In the genomic region with DNA sequence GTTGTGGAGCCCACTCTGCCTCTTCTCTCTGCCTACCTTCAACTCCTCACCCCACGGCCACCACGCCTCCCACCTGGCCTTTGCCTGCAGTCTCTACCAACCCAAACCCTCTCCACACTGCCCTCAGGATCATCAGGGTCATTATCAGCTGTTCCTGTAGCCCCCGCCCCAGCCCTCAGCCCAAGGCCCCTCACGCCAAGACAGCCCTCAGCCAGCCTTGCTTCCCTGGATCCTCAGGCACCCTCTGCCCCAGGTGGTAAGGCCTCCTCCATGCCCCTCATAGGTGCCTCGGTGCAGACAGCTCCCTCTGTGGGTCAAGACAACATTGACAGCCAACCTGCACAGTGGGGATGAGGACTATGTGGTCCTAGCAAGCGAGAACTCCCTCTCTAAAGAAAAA, we compare ENCODE assay signal across 9 cellular contexts. TPM values are rescaled to one million over a fixed set of nuclear protein-coding genes. Genes with fewer than 3 reads are reported as not detected.
DNase-seq lines count a peak whose midpoint lies in the region; ATAC-seq and TF ChIP-seq lines count a peak whose summit lies in the region.
"Had no signal": no experiment of that assay in that cellular context is flagged by ENCODE, and none has a peak within 500 bp of the region (broad histone marks: within the 10 kb centered on the region; RNA-seq: fewer than 3 reads in every experiment).

No MANE protein-coding gene starts in this region.

- peaks cover 43% of the 10 kb centered on the region for H3K79me2 ChIP-seq in ACC112 (ENCODE audit: control insufficient read depth, insufficient read depth, low read length, unreplicated experiment)

- H3K27me3 ChIP-seq in ACC112 (ENCODE audit: insufficient read depth, low read length) (no peaks in the 10 kb centered on the region), H7 (ENCODE audit: control insufficient read depth, insufficient read depth, low read length) (no peaks in the 10 kb centered on the region; the same call in 1 of the 2 replicates)
- H3K27me3 ChIP-seq: heart right ventricle had no signal

- ATAC-seq in GM21367 (IDR thresholded peaks at IDR 0.05; ENCODE audit: unreplicated experiment): no peak
- no peak for ATAC-seq in GM18520 (IDR thresholded peaks at IDR 0.05; ENCODE audit: unreplicated experiment)
- ATAC-seq: heart right ventricle had no signal

- no peak overlapping the region for H2AFZ ChIP-seq in ACC112 (ENCODE audit: low read length, unreplicated experiment)

- no peaks in the 10 kb centered on the region for H3K36me3 ChIP-seq in ACC112 (ENCODE audit: insufficient read depth, low read length)
- H3K36me3 ChIP-seq in H7 (replicated peaks; ENCODE audit: control insufficient read depth, insufficient read depth, low read length): no peaks in the 10 kb centered on the region; the same call in 1 of the 2 replicates

- H3K4me1 ChIP-seq in ACC112 (ENCODE audit: control insufficient read depth, insufficient read depth, low read length, unreplicated experiment): peaks cover 24% of the 10 kb centered on the region

- TF ChIP-seq CTCF in epithelial cell of proximal tubule (conservative IDR thresholded peaks at IDR 0.05; ENCODE audit: low read depth, low read length): peak; percentile 53

- no peak overlapping the region for H3K27ac ChIP-seq in ACC112 (ENCODE audit: low read depth, low read length)

- DNase-seq in H7 (peak; percentile 87), epithelial cell of proximal tubule (ENCODE audit: low read depth) (no peak), NCI-H1092 (lab: John Stamatoyannopoulos, UW) (no peak)
- peak; percentile 54 for DNase-seq in activated CD4-positive, alpha-beta T cell treated with anti-CD3 and anti-CD28 coated beads, Interleukin-2, amount 50 U/mL, for 1 hour
- peak; percentile 59 for DNase-seq in stimulated activated CD4-positive, alpha-beta T cell treated with anti-CD3 and anti-CD28 coated beads, Interleukin-1b, Interleukin-23, amount 100 ng/mL, for 48 hours

- peak overlapping the region; percentile 92; the same call in 1 of the 2 replicates for H3K4me3 ChIP-seq in ACC112 (ENCODE audit: low read depth, low read length)
- no peak overlapping the region for H3K4me3 ChIP-seq in H7 (ENCODE audit: insufficient read depth, low read depth, low read length)
- no peak overlapping the region for H3K4me3 ChIP-seq in epithelial cell of proximal tubule (ENCODE audit: low read depth, low read length)

RNA-seq across cellular contexts. Expression of gene SBF1, which starts 1.7 kb away (rescaled TPM):
- 53.8 and 64.4 TPM in 2 replicates for total RNA-seq in H7 (2014; rRNA removed; shearing (Covaris generic))
- 56.6 and 59.0 TPM in 2 replicates for total RNA-seq in epithelial cell of proximal tubule

RNA-seq across cellular contexts. Expression of gene ADM2, which starts 8.3 kb away (rescaled TPM):
- total RNA-seq in H7 (2014; rRNA removed; shearing (Covaris generic)): 3.0 and 3.2 TPM in 2 replicates
- 3.9 and 4.4 TPM in 2 replicates for total RNA-seq in epithelial cell of proximal tubule

RNA-seq across cellular contexts. Expression of gene MIOX, which starts 13.6 kb away (rescaled TPM):
- total RNA-seq in H7 (2014; rRNA removed; shearing (Covaris generic)): not detected in 2 replicates
- total RNA-seq in epithelial cell of proximal tubule: not detected in 2 replicates
- total RNA-seq: heart right ventricle had no signal

RNA-seq across cellular contexts. Expression of gene LMF2, which starts 34.4 kb away (rescaled TPM):
- 19.0 and 28.1 TPM in 2 replicates for total RNA-seq in H7 (2014; rRNA removed; shearing (Covaris generic))
- 69.2 and 83.3 TPM in 2 replicates for total RNA-seq in epithelial cell of proximal tubule

RNA-seq across cellular contexts. Expression of gene NCAPH2, which starts 34.9 kb away (rescaled TPM):
- total RNA-seq in H7 (2014; rRNA removed; shearing (Covaris generic)): 74.1 and 86.5 TPM in 2 replicates
- 69.3 and 81.5 TPM in 2 replicates for total RNA-seq in epithelial cell of proximal tubule

Comparison
In these comparisons a context has a peak if more than half of its experiments do, and no peak if none do; other contexts are left out.
1. DNase-seq: peak in H7 (single experiment), activated CD4-positive, alpha-beta T cell treated with anti-CD3 and anti-CD28 coated beads, Interleukin-2, amount 50 U/mL, for 1 hour (single experiment) and stimulated activated CD4-positive, alpha-beta T cell treated with anti-CD3 and anti-CD28 coated beads, Interleukin-1b, Interleukin-23, amount 100 ng/mL, for 48 hours (single experiment); none in epithelial cell of proximal tubule (single experiment) and NCI-H1092 (single experiment).